ENCODE assay signal across 8 cellular contexts in the genomic region with DNA sequence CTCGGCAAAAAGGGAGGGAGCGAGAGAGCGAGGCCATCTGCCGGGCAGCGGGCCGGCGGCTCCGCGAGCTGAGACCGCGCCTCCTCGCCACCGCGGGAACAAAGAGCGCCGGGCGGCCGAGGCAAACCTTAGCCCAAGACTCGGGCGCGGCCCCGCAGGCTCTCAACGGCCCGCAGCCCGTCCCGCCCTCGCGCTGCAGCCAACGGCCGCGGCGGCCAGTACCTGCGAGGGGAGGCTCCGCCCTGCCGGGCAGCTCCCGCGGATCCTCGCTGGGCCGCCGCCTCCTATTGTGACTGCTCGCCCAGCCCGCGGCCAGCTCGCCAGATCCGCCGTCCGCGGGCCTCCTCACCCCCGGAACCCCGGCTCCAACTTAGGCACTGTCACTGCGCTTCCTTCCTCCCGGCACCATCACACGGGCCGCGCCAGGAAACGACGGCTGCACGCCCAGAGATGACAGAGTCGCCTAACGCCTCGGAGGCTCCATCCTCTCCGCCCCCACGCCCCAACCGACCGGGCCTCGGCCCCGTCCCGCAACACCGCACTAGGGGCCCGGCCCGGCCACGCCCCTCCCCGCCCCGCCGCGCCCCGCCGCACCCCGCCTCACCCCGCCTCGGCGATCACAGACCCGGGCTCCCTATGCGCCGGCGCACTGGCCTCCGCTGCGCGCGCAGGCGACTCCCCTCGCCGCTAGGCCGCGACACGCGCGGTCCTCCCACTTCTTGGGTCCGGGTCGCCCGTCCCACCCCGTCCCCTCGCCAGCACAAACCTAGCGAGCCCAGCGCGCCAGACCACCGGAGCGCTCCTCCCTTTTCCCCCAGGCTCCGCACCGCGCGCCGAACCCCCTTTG. TPM values are rescaled to one million over a fixed set of nuclear protein-coding genes. Genes with fewer than 3 reads are reported as not detected.
DNase-seq lines count a peak whose midpoint lies in the region; TF ChIP-seq lines count a peak whose summit lies in the region.

No MANE protein-coding gene starts in this region.

- H3K9me3 ChIP-seq in Loucy (ENCODE audit: insufficient read depth, low read depth, low read length) (no peaks in the 10 kb centered on the region), neuron (ENCODE audit: low read length) (peaks cover 1% of the 10 kb centered on the region)

- peak; percentile 64 for TF ChIP-seq POLR2A in Raji (IDR thresholded peaks at IDR 0.05; ENCODE audit: insufficient read depth, low read depth, low read length)

- no peaks in the 10 kb centered on the region for H3K9me2 ChIP-seq in Loucy (replicated peaks; ENCODE audit: low read depth, low read length)

- H3F3A ChIP-seq in Loucy (ENCODE audit: low read depth): 0 out of 2 replicates have a peak, but pooled peaks cover 2% of the 10 kb centered on the region

- DNase-seq in ELR (ENCODE audit: low read depth) (peak; percentile 88), H7 (peak; percentile 97), activated gamma-delta T cell treated with Interleukin-2 at 50 U/mL for 16 hours (peak; percentile 89), foreskin fibroblast (peak; percentile 81 to 94), stromal cell of bone marrow (ENCODE audit: low read depth) (peak; percentile 65)

- H3K79me2 ChIP-seq in Loucy (ENCODE audit: insufficient read depth, low read length): peaks cover 65% of the 10 kb centered on the region

- peak overlapping the region; percentile 96 for H3K4me2 ChIP-seq in Loucy (ENCODE audit: low read depth, low read length, poor library complexity, severe bottlenecking)

- H2AFZ ChIP-seq in Loucy (ENCODE audit: low read length) (peak overlapping the region; percentile 70), neuron (ENCODE audit: low read depth, low read length) (peak overlapping the region; percentile 66)

- H4K20me1 ChIP-seq in Loucy (ENCODE audit: insufficient read depth, low read length, poor library complexity, severe bottlenecking): peaks cover 44% of the 10 kb centered on the region

- H3K27me3 ChIP-seq in H7 (ENCODE audit: control insufficient read depth, insufficient read depth, low read length) (no peaks in the 10 kb centered on the region), Loucy (ENCODE audit: insufficient read depth, low read length, poor library complexity, severe bottlenecking) (no peaks in the 10 kb centered on the region), neuron (ENCODE audit: insufficient read depth, low read length) (no peaks in the 10 kb centered on the region)

- TF ChIP-seq CTCF in Loucy (conservative IDR thresholded peaks at IDR 0.05; ENCODE audit: low read length): no peak
- no peak for TF ChIP-seq CTCF in foreskin fibroblast (IDR thresholded peaks at IDR 0.05; ENCODE audit: low read depth, low read length)

- H3K9ac ChIP-seq in Loucy (ENCODE audit: low read depth, low read length, poor library complexity, severe bottlenecking): peak overlapping the region; percentile 74

- peak overlapping the region; percentile 83 for H3K4me3 ChIP-seq in H7 (ENCODE audit: insufficient read depth, low read depth, low read length)
- H3K4me3 ChIP-seq in Loucy (ENCODE audit: low read length, poor library complexity, severe bottlenecking): peak overlapping the region; percentile 90
- peak overlapping the region; percentile 59 to 83 for H3K4me3 ChIP-seq in foreskin fibroblast (ENCODE audit: low read depth in 1 of 2, low read length in 2 of 2)
- H3K4me3 ChIP-seq in neuron (ENCODE audit: low read length): peak overlapping the region; percentile 90

- peaks cover 44% of the 10 kb centered on the region for H3K4me1 ChIP-seq in Loucy (ENCODE audit: insufficient read depth, low read length, poor library complexity, severe bottlenecking)
- peaks cover 17% of the 10 kb centered on the region for H3K4me1 ChIP-seq in neuron (ENCODE audit: insufficient read depth, low read length)

- no peaks in the 10 kb centered on the region for H3K36me3 ChIP-seq in H7 (replicated peaks; ENCODE audit: control insufficient read depth, insufficient read depth, low read length)
- H3K36me3 ChIP-seq in Loucy (ENCODE audit: insufficient read depth, low read length): no peaks in the 10 kb centered on the region
- H3K36me3 ChIP-seq in neuron (ENCODE audit: insufficient read depth, low read length): peaks cover 6% of the 10 kb centered on the region

RNA-seq across cellular contexts. Expression of a gene that starts 0.5 kb away (rescaled TPM):
- 41.1 and 44.7 TPM in 2 replicates for total RNA-seq in H7 (2014; rRNA removed; shearing (Covaris generic))

Comparison
In these comparisons a context has a peak if more than half of its experiments do, and no peak if none do; other contexts are left out.
1. Peak in every context shown above with its lines: DNase-seq and H3K4me3 ChIP-seq.